Comparison of ENCODE assay signal across 10 cellular contexts in the genomic region with DNA sequence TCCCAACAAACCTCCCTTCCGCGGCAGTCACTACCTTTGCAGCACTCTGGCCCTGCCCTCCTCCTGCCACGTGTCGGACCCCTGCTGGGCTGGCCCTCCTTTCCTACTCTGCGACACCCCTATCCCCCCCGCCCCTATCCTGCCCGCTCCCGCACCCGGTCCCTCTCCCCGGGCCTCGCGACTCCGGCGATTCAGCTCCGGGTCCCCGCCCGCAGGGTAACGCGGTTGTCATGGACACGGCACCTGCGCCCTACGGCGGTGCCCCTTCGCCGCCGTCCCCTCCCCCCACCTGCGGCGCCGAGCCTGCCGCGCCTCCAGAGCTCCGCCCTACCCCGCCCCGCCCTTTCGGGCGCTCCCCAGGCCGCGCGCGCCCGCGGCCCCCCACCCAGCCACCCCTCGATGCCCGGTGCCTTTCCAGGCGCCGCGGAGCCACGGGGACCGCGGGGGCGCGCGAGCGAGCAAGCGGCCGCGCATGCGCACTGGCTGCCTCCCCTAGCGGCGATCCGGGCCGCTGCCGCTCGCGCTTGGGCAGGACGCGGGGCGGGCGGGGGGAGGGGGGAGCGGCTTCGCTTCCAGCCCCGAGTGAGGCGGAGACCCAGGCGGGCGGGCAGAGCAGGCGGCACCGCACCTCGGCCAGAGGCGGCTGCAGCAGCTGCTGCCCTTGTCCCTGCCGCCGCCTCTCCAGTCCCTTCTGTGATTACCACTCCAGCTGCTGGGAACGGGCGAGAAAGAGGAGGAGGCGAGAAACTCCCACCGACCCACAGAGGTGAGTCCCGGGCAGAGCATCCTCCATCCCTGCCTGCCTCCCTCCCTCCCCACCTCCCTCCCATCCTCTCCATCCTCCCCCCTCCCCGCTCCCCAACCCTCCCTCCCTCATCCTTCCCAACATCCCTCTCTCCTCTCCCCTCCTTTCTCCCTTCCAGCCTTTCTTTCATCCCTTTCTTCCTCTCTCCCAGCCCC. TPM values are rescaled to one million over a fixed set of nuclear protein-coding genes. Genes with fewer than 3 reads are reported as not detected.
DNase-seq lines count a peak whose midpoint lies in the region; ATAC-seq and TF ChIP-seq lines count a peak whose summit lies in the region.
"Had no signal": no experiment of that assay in that cellular context is flagged by ENCODE, and none has a peak within 500 bp of the region (broad histone marks: within the 10 kb centered on the region; RNA-seq: fewer than 3 reads in every experiment).

Gene CTNNA2, plus strand, starts transcription at position 610 of the 960 bp plus-strand sequence.

- H3K27me3 ChIP-seq in A673 (replicated peaks; ENCODE audit: insufficient read depth, low read depth, low read length, poor library complexity) (peaks cover 9% of the 10 kb centered on the region), neural cell (ENCODE audit: insufficient read depth, low read depth, low read length) (no peaks in the 10 kb centered on the region)

- H3K4me2 ChIP-seq in neural cell (ENCODE audit: low read length): peak within 1 kb of the TSS; percentile 96

- POLR2A ChIA-PET in A673 (lab: Charles Lee; ENCODE audit: low non-redundant PET): no interaction called here

- TF ChIP-seq RAD21 in neural cell (conservative IDR thresholded peaks at IDR 0.05): no peak

- no peak within 1 kb of the TSS for H3K27ac ChIP-seq in A673 (ENCODE audit: low read depth, low read length, poor library complexity, severe bottlenecking)
- peak within 1 kb of the TSS; percentile 94 for H3K27ac ChIP-seq in neural cell (ENCODE audit: low read length)

- peaks cover 5% of the 10 kb centered on the region for H3F3A ChIP-seq in neural cell (ENCODE audit: insufficient read depth, low read length, poor library complexity, severe bottlenecking)

- H3K9me3 ChIP-seq in A673 (ENCODE audit: low read depth, low read length, poor library complexity, severe bottlenecking) (no peaks in the 10 kb centered on the region), neural cell (ENCODE audit: low read length) (no peaks in the 10 kb centered on the region)

- TF ChIP-seq CTCF in A673 (conservative IDR thresholded peaks at IDR 0.05; ENCODE audit: low read depth, low read length) (no peak), fibroblast of the aortic adventitia (IDR thresholded peaks at IDR 0.05; ENCODE audit: insufficient read depth, low read length) (no peak), neural cell (IDR thresholded peaks at IDR 0.05; ENCODE audit: poor library complexity, severe bottlenecking) (peak; percentile 56)

- H3K36me3 ChIP-seq in A673 (ENCODE audit: insufficient read depth, low read length, poor library complexity, severe bottlenecking) (no peaks in the 10 kb centered on the region), neural cell (ENCODE audit: insufficient read depth, low read length) (no peaks in the 10 kb centered on the region)

- H4K20me1 ChIP-seq in neural cell (ENCODE audit: insufficient read depth): no peaks in the 10 kb centered on the region

- DNase-seq in A673 (ENCODE audit: low spot score): peak; percentile 77
- DNase-seq in M059J (ENCODE audit: low read depth): peak; percentile 32
- DNase-seq in SW480 (ENCODE audit: low spot score): peak; percentile 30
- peak; percentile 0 for DNase-seq in fibroblast of the aortic adventitia (ENCODE audit: low read depth)

- intact Hi-C loops in A673 (cut with micrococcal nuclease; ENCODE audit: unreplicated experiment): no loop called here

- H3K4me1 ChIP-seq in A673 (ENCODE audit: insufficient read depth, low read length, poor library complexity, severe bottlenecking): no peaks in the 10 kb centered on the region

- BruUV-seq in A673 (replicated peaks; lab: Mats Ljungman, UMichigan): no TSS peak

- H3K79me2 ChIP-seq in neural cell (replicated peaks; ENCODE audit: insufficient read depth, low read length): peaks cover 45% of the 10 kb centered on the region

- CTCF ChIA-PET in A673 (lab: Charles Lee): no interaction called here

- H3K9ac ChIP-seq in neural cell (ENCODE audit: low read length): peak within 1 kb of the TSS; percentile 94

- H3K4me3 ChIP-seq in A673 (ENCODE audit: low read depth, low read length, poor library complexity, severe bottlenecking): peak within 1 kb of the TSS; percentile 30
- peak within 1 kb of the TSS; percentile 23 for H3K4me3 ChIP-seq in fibroblast of the aortic adventitia (ENCODE audit: low read depth, low read length)
- peak within 1 kb of the TSS; percentile 83 for H3K4me3 ChIP-seq in neural cell (ENCODE audit: low read length)

- H2AFZ ChIP-seq in neural cell (ENCODE audit: low read depth, low read length): peak within 1 kb of the TSS; percentile 97

- TF ChIP-seq EP300 in neural cell (conservative IDR thresholded peaks at IDR 0.05; ENCODE audit: poor library complexity, severe bottlenecking): no peak

- H3K9me2 ChIP-seq in neural cell (ENCODE audit: insufficient read depth, low read length): no peaks in the 10 kb centered on the region

- ATAC-seq in GM18511 (IDR thresholded peaks at IDR 0.05; ENCODE audit: unreplicated experiment) (peak; percentile 83), GM21515 (IDR thresholded peaks at IDR 0.05; ENCODE audit: unreplicated experiment) (no peak), HG03196 (IDR thresholded peaks at IDR 0.05; ENCODE audit: unreplicated experiment) (no peak)

TF ChIP-seq in neural cell, 6 proteins besides CTCF, POLR2A, EP300 and RAD21:
- TF ChIP-seq MXI1 (conservative IDR thresholded peaks at IDR 0.05; ENCODE audit: poor library complexity, severe bottlenecking) (peak; percentile 71), EZH2 (IDR thresholded peaks at IDR 0.05; ENCODE audit: borderline replicate concordance, insufficient read depth, low read length, poor library complexity, severe bottlenecking) (no peak), TAF1 (IDR thresholded peaks at IDR 0.05; ENCODE audit: low read depth) (no peak), POLR2AphosphoS5 (IDR thresholded peaks at IDR 0.05) (peak; percentile 82), SMC3 (conservative IDR thresholded peaks at IDR 0.05; ENCODE audit: poor library complexity) (peak; percentile 6)
- TF ChIP-seq, protein P1, sequence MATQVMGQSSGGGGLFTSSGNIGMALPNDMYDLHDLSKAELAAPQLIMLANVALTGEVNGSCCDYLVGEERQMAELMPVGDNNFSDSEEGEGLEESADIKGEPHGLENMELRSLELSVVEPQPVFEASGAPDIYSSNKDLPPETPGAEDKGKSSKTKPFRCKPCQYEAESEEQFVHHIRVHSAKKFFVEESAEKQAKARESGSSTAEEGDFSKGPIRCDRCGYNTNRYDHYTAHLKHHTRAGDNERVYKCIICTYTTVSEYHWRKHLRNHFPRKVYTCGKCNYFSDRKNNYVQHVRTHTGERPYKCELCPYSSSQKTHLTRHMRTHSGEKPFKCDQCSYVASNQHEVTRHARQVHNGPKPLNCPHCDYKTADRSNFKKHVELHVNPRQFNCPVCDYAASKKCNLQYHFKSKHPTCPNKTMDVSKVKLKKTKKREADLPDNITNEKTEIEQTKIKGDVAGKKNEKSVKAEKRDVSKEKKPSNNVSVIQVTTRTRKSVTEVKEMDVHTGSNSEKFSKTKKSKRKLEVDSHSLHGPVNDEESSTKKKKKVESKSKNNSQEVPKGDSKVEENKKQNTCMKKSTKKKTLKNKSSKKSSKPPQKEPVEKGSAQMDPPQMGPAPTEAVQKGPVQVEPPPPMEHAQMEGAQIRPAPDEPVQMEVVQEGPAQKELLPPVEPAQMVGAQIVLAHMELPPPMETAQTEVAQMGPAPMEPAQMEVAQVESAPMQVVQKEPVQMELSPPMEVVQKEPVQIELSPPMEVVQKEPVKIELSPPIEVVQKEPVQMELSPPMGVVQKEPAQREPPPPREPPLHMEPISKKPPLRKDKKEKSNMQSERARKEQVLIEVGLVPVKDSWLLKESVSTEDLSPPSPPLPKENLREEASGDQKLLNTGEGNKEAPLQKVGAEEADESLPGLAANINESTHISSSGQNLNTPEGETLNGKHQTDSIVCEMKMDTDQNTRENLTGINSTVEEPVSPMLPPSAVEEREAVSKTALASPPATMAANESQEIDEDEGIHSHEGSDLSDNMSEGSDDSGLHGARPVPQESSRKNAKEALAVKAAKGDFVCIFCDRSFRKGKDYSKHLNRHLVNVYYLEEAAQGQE (IDR thresholded peaks at IDR 0.05; ENCODE audit: borderline replicate concordance): no peak

RNA-seq across cellular contexts. Expression of gene CTNNA2, which starts in this region (rescaled TPM):
- total RNA-seq in A673 (2021) (not detected in 2 replicates), fibroblast of the aortic adventitia (ENCODE audit: low replicate concordance) (0.36 TPM in 1 of 2 replicates, not detected in the other)
- 0.02 TPM in 1 of 2 replicates, not detected in the other for total RNA-seq in M059J (2014; rRNA removed; shearing (Covaris generic))
- polyA plus RNA-seq in neural cell: 184 and 194 TPM in 2 replicates
- polyA minus RNA-seq in neural cell: 344 and 372 TPM in 2 replicates
- total RNA-seq: activated naive CD4-positive, alpha-beta T cell treated with anti-CD3 and anti-CD28 coated beads, Interleukin-2, amount 50 U/mL, for 72 hours; subcutaneous adipose tissue had no signal

Comparison
In these comparisons a context has a peak if more than half of its experiments do, and no peak if none do; other contexts are left out.
1. Peak in DNase-seq and H3K4me3 ChIP-seq in A673; RNA of the gene not detected or under 1 TPM.
2. Peak in DNase-seq in M059J; RNA of the gene not detected or under 1 TPM.
3. Peak in DNase-seq and H3K4me3 ChIP-seq in fibroblast of the aortic adventitia; RNA of the gene not detected or under 1 TPM.
4. DNase-seq: peak in every context shown above with its lines; median percentile 77 in A673; 32 in M059J; 30 in SW480; 0 in fibroblast of the aortic adventitia.
5. H3K4me3 ChIP-seq: peak in every context shown above with its lines; median percentile 83 in neural cell; 30 in A673; 23 in fibroblast of the aortic adventitia.